In genomic region chr10:74425602-74426001, GRCh38 we compare ENCODE assay signal across 34 cellular contexts.
A peak's percentile ranks its signal among the peaks of the same experiment; 100 is the strongest.
DNase-seq lines count a peak whose midpoint lies in the region; ATAC-seq, FAIRE-seq and TF ChIP-seq lines count a peak whose summit lies in the region.
"Had no signal": no experiment of that assay in that cellular context is flagged by ENCODE, and none has a peak within 500 bp of the region (broad histone marks: within the 10 kb centered on the region; RNA-seq: fewer than 3 reads in every experiment).

No MANE protein-coding gene starts in this region.

- H4K20me1 ChIP-seq in IMR-90 (ENCODE audit: insufficient read depth, low read length) (no peaks in the 10 kb centered on the region), K562 (replicated peaks; ENCODE audit: control insufficient read depth, insufficient read depth, low read length) (no peaks in the 10 kb centered on the region), endothelial cell of umbilical vein (replicated peaks; ENCODE audit: control insufficient read depth, extremely low read depth, insufficient read depth, low read length) (no peaks in the 10 kb centered on the region)
- H4K20me1 ChIP-seq: BLaER1; BLaER1 treated with 17β-estradiol and CSF1 and Interleukin-3, amounts not matched to agents 10 nM and 100 nM had no signal

- CTCF ChIA-PET in A549 (lab: Yijun Ruan, JAX), result no interaction called here
- CTCF ChIA-PET in IMR-90 (lab: Yijun Ruan, JAX), result interaction anchor here (0.7 kb wide), 1 partner anchor 67 kb away, joined by 3 read pairs; no protein-coding TSS in a partner anchor
- CTCF ChIA-PET in K562 (lab: Yijun Ruan, JAX; ENCODE audit: low intra/inter-chr PET ratio), result no interaction called here
- CTCF ChIA-PET in endothelial cell of umbilical vein (lab: Charles Lee), result interaction anchor here (1.0 kb wide), 1 partner anchor 10 kb away, joined by 3 read pairs; no protein-coding TSS in a partner anchor

- H3K4me3 ChIP-seq in A549 (no peak overlapping the region), IMR-90 (ENCODE audit: insufficient read depth, low read depth, low read length) (no peak overlapping the region), K562 (no peak overlapping the region), endothelial cell of umbilical vein (replicated peaks in 1 of 3; ENCODE audit: insufficient read depth in 1 of 3, low read depth in 1 of 3, low read length in 3 of 3) (no peak overlapping the region), trophoblast cell (ENCODE audit: low read depth, low read length) (no peak overlapping the region)
- H3K4me3 ChIP-seq: BLaER1; BLaER1 treated with 17β-estradiol and CSF1 and Interleukin-3, amounts not matched to agents 10 nM and 100 nM had no signal

- H3K27me3 Mint-ChIP-seq in chondrocyte (ENCODE audit: low read depth), result no peaks in the 10 kb centered on the region
- H3K27me3 Mint-ChIP-seq: B cell; CD4-positive, alpha-beta memory T cell; CD4-positive, alpha-beta T cell; CD4-positive, CD25-positive, alpha-beta regulatory T cell; CD8-positive, alpha-beta memory T cell had no signal

- no peak overlapping the region for H4K12ac ChIP-seq in trophoblast cell (ENCODE audit: low read depth, low read length)

- H4K91ac ChIP-seq in IMR-90 (ENCODE audit: insufficient read depth, low read depth, low read length), result no peak overlapping the region
- no peak overlapping the region for H4K91ac ChIP-seq in trophoblast cell (ENCODE audit: low read depth, low read length)

- H3K56ac ChIP-seq in IMR-90 (ENCODE audit: extremely low read depth, insufficient read depth, low read length), result no peak overlapping the region

- TF ChIP-seq CTCF in A549 (IDR thresholded peaks at IDR 0.05) (no peak), IMR-90 (conservative IDR thresholded peaks at IDR 0.05; ENCODE audit: low read depth, low read length) (no peak), K562 (IDR thresholded peaks at IDR 0.05 in 2 of 3, conservative IDR thresholded peaks at IDR 0.05 in 1 of 3; ENCODE audit: insufficient read depth in 2 of 3, low read depth in 1 of 3, low read length in 3 of 3) (no peak), endothelial cell of umbilical vein (IDR thresholded peaks at IDR 0.05; ENCODE audit: extremely low read depth in 1 of 2, insufficient read depth in 1 of 2, low read depth in 1 of 2, low read length in 2 of 2) (no peak), chondrocyte (IDR thresholded peaks at IDR 0.05) (no peak), D721Med (IDR thresholded peaks at IDR 0.05; ENCODE audit: insufficient read depth, missing control alignments) (no peak)

- H3K36me3 ChIP-seq in IMR-90 (ENCODE audit: control insufficient read depth, insufficient read depth, low read length) (no peaks in the 10 kb centered on the region), K562 (ENCODE audit: control insufficient read depth, insufficient read depth, low read length) (no peaks in the 10 kb centered on the region), endothelial cell of umbilical vein (ENCODE audit: control insufficient read depth in 2 of 2, extremely low read depth in 1 of 2, insufficient read depth in 2 of 2, low read length in 2 of 2) (no peaks in the 10 kb centered on the region), trophoblast cell (ENCODE audit: control insufficient read depth in 1 of 2, insufficient read depth in 2 of 2, low read length in 2 of 2) (no peaks in the 10 kb centered on the region)
- H3K36me3 ChIP-seq: BE2C had no signal

- H3K23ac ChIP-seq in IMR-90 (ENCODE audit: low read depth, low read length) (no peak overlapping the region), trophoblast cell (ENCODE audit: low read length) (no peak overlapping the region)

- H2BK5ac ChIP-seq in IMR-90 (ENCODE audit: low read depth, low read length, poor library complexity, severe bottlenecking) (no peak overlapping the region), trophoblast cell (ENCODE audit: low read depth, low read length, poor library complexity) (no peak overlapping the region)

- no peaks in the 10 kb centered on the region for H3K79me2 ChIP-seq in K562 (ENCODE audit: control insufficient read depth, insufficient read depth, low read length)
- peaks cover 4% of the 10 kb centered on the region for H3K79me2 ChIP-seq in endothelial cell of umbilical vein (ENCODE audit: control insufficient read depth, insufficient read depth, low read length)
- H3K79me2 ChIP-seq in trophoblast cell (ENCODE audit: control insufficient read depth, insufficient read depth, low read length, poor library complexity), result no peaks in the 10 kb centered on the region

- intact Hi-C loops in IMR-90 (cut with micrococcal nuclease), result no loop called here
- intact Hi-C loops in K562 (cut with micrococcal nuclease), result no loop called here
- intact Hi-C loops in endothelial cell of umbilical vein (cut with micrococcal nuclease), result no loop called here

- no peak for TF ChIP-seq RAD21 in A549 (conservative IDR thresholded peaks at IDR 0.05 in 1 of 2, IDR thresholded peaks at IDR 0.05 in 1 of 2)
- TF ChIP-seq RAD21 in IMR-90 (IDR thresholded peaks at IDR 0.05; ENCODE audit: low read length), result no peak
- no peak for TF ChIP-seq RAD21 in K562 (CRISPR knock-in tag; conservative IDR thresholded peaks at IDR 0.05 in 1 of 2, IDR thresholded peaks at IDR 0.05 in 1 of 2)

- no peak overlapping the region for H2AK9ac ChIP-seq in IMR-90 (replicated peaks; ENCODE audit: low read depth, low read length, poor library complexity)

- H2AFZ ChIP-seq in IMR-90 (replicated peaks; ENCODE audit: low read length, poor library complexity) (no peak overlapping the region), K562 (ENCODE audit: low read depth, low read length) (no peak overlapping the region), endothelial cell of umbilical vein (ENCODE audit: low read depth, low read length) (no peak overlapping the region), trophoblast cell (ENCODE audit: insufficient read depth, low read length, poor library complexity) (no peak overlapping the region)

- H3K27ac ChIP-seq in A549 (no peak overlapping the region), IMR-90 (ENCODE audit: insufficient read depth, low read length) (no peak overlapping the region), K562 (ENCODE audit: extremely low read depth, low read depth, low read length) (no peak overlapping the region), endothelial cell of umbilical vein (ENCODE audit: insufficient read depth, low read depth, low read length) (no peak overlapping the region), trophoblast cell (ENCODE audit: low read depth, low read length) (no peak overlapping the region)
- H3K27ac ChIP-seq: 22Rv1; BLaER1; BLaER1 treated with 17β-estradiol and CSF1 and Interleukin-3, amounts not matched to agents 10 nM and 100 nM; C4-2B had no signal

- in situ Hi-C loops in IMR-90 (cut with MboI; ENCODE audit: low sequenced_read_pairs), result no loop called here
- in situ Hi-C loops in K562 (cut with MboI), result no loop called here

- H2BK15ac ChIP-seq in IMR-90 (ENCODE audit: low read depth, low read length), result no peak overlapping the region

- no peak overlapping the region for H4K8ac ChIP-seq in IMR-90 (ENCODE audit: low read depth in 2 of 2, low read length in 2 of 2)
- no peak overlapping the region for H4K8ac ChIP-seq in trophoblast cell (ENCODE audit: low read depth, low read length)

- no peak overlapping the region for H2AK5ac ChIP-seq in IMR-90 (ENCODE audit: low read depth, low read length)
- H2AK5ac ChIP-seq in trophoblast cell (ENCODE audit: low read length), result no peak overlapping the region

- no peak overlapping the region for H3K4me3 Mint-ChIP-seq in chondrocyte (ENCODE audit: unreplicated experiment)
- H3K4me3 Mint-ChIP-seq: B cell; CD14-positive monocyte; CD4-positive, alpha-beta memory T cell; CD4-positive, alpha-beta T cell; CD4-positive, CD25-positive, alpha-beta regulatory T cell; CD8-positive, alpha-beta memory T cell; CD8-positive, alpha-beta T cell had no signal

- H3K4me1 ChIP-seq in A549 (no peaks in the 10 kb centered on the region), IMR-90 (ENCODE audit: control insufficient read depth, insufficient read depth, low read length) (no peaks in the 10 kb centered on the region), K562 (replicated peaks in 1 of 2; ENCODE audit: control insufficient read depth in 2 of 2, insufficient read depth in 2 of 2, low read length in 2 of 2) (no peaks in the 10 kb centered on the region), endothelial cell of umbilical vein (ENCODE audit: control insufficient read depth, extremely low read depth, insufficient read depth, low read length) (no peaks in the 10 kb centered on the region), trophoblast cell (ENCODE audit: control insufficient read depth in 1 of 2, insufficient read depth in 2 of 2, low read length in 2 of 2) (no peaks in the 10 kb centered on the region)
- H3K4me1 ChIP-seq: BLaER1; BLaER1 treated with 17β-estradiol and CSF1 and Interleukin-3, amounts not matched to agents 10 nM and 100 nM; Caco-2 had no signal

- H3K4me2 ChIP-seq in A549 (no peak overlapping the region), IMR-90 (ENCODE audit: low read depth, low read length) (no peak overlapping the region), K562 (ENCODE audit: insufficient read depth, low read length) (no peak overlapping the region), endothelial cell of umbilical vein (ENCODE audit: insufficient read depth, low read length) (no peak overlapping the region), trophoblast cell (ENCODE audit: low read length) (no peak overlapping the region)
- H3K4me2 ChIP-seq: BLaER1; BLaER1 treated with 17β-estradiol and CSF1 and Interleukin-3, amounts not matched to agents 10 nM and 100 nM had no signal

- dilution Hi-C loops in IMR-90 (cut with HindIII; ENCODE audit: low sequenced_read_pairs, unreplicated experiment), result no loop called here
- dilution Hi-C loops in endothelial cell of umbilical vein (cut with MboI; ENCODE audit: extremely low pct_ligation_motif_present, low sequenced_read_pairs), result no loop called here

- H3K4ac ChIP-seq in IMR-90 (ENCODE audit: low read depth, low read length) (no peak overlapping the region), trophoblast cell (ENCODE audit: low read depth, low read length) (no peak overlapping the region)

- H3K9me3 ChIP-seq in A549, result no peaks in the 10 kb centered on the region
- peaks cover 2% of the 10 kb centered on the region; the same call in 1 of the 2 replicates for H3K9me3 ChIP-seq in IMR-90 (ENCODE audit: control insufficient read depth, insufficient read depth, low read length)
- H3K9me3 ChIP-seq in K562 (replicated peaks; ENCODE audit: control insufficient read depth, insufficient read depth, low read depth, low read length), result no peaks in the 10 kb centered on the region
- H3K9me3 ChIP-seq in endothelial cell of umbilical vein (replicated peaks; ENCODE audit: control insufficient read depth, insufficient read depth, low read length), result no peaks in the 10 kb centered on the region
- H3K9me3 ChIP-seq in trophoblast cell (ENCODE audit: insufficient read depth, low read depth, low read length), result peaks cover 2% of the 10 kb centered on the region
- H3K9me3 ChIP-seq: BE2C, Caco-2 had no signal

- BruUV-seq in IMR-90 (replicated peaks; lab: Mats Ljungman, UMichigan), result no TSS peak
- no TSS peak for BruUV-seq in K562 (replicated peaks; lab: Mats Ljungman, UMichigan)
- BruUV-seq in endothelial cell of umbilical vein (replicated peaks; lab: Mats Ljungman, UMichigan), result no TSS peak

- H3K9me3 Mint-ChIP-seq in chondrocyte (ENCODE audit: low read depth), result peaks cover 7% of the 10 kb centered on the region
- H3K9me3 Mint-ChIP-seq: CD8-positive, alpha-beta memory T cell had no signal

- no peak overlapping the region for H4K5ac ChIP-seq in IMR-90 (ENCODE audit: low read depth, low read length)

- H3K36me3 Mint-ChIP-seq in chondrocyte (ENCODE audit: low read depth), result peaks cover 2% of the 10 kb centered on the region

- H3K27me3 ChIP-seq in IMR-90 (ENCODE audit: control insufficient read depth, insufficient read depth, low read length) (no peaks in the 10 kb centered on the region), K562 (ENCODE audit: control insufficient read depth in 2 of 2, insufficient read depth in 2 of 2, low read length in 2 of 2) (no peaks in the 10 kb centered on the region), endothelial cell of umbilical vein (ENCODE audit: control insufficient read depth in 2 of 2, insufficient read depth in 2 of 2, low read length in 2 of 2) (no peaks in the 10 kb centered on the region), trophoblast cell (ENCODE audit: insufficient read depth, low read length) (no peaks in the 10 kb centered on the region)
- H3K27me3 ChIP-seq: BE2C; BLaER1; BLaER1 treated with 17β-estradiol and CSF1 and Interleukin-3, amounts not matched to agents 10 nM and 100 nM had no signal

- no peak overlapping the region for H3K18ac ChIP-seq in IMR-90 (ENCODE audit: low read depth, low read length)
- H3K18ac ChIP-seq in trophoblast cell (ENCODE audit: low read length), result no peak overlapping the region

- H2BK120ac ChIP-seq in IMR-90 (ENCODE audit: low read depth, low read length) (no peak overlapping the region), trophoblast cell (ENCODE audit: insufficient read depth, low read length, poor library complexity) (no peak overlapping the region)

- peaks cover 9 to 10% of the 10 kb centered on the region in 2 experiments; a peak in 3 of 4 replicates for H3K79me1 ChIP-seq in IMR-90 (ENCODE audit: low read depth in 1 of 2, low read length in 2 of 2)
- no peaks in the 10 kb centered on the region for H3K79me1 ChIP-seq in trophoblast cell (ENCODE audit: low read length)

- TF ChIP-seq POLR2A in A549 (IDR thresholded peaks at IDR 0.05; ENCODE audit: low read length) (no peak), IMR-90 (IDR thresholded peaks at IDR 0.05; ENCODE audit: low read depth, low read length) (no peak), K562 (conservative IDR thresholded peaks at IDR 0.05) (no peak), endothelial cell of umbilical vein (IDR thresholded peaks at IDR 0.05; ENCODE audit: low read depth, low read length) (no peak)

- H2BK12ac ChIP-seq in trophoblast cell (ENCODE audit: low read length), result no peak overlapping the region

- 0 out of 2 replicates have a peak overlapping the region, but pooled peaks have one; percentile 66 for H3K14ac ChIP-seq in IMR-90 (replicated peaks; ENCODE audit: low read depth, low read length)
- H3K14ac ChIP-seq in trophoblast cell (ENCODE audit: low read length), result no peak overlapping the region

- ATAC-seq in A549 (no peak), IMR-90 (ENCODE audit: low read depth) (no peak), K562 (no peak), HG03565 (IDR thresholded peaks at IDR 0.05; ENCODE audit: unreplicated experiment) (no peak)
- ATAC-seq: CD8-positive, alpha-beta T cell had no signal

- H3K27ac Mint-ChIP-seq in chondrocyte (ENCODE audit: unreplicated experiment), result no peak overlapping the region
- H3K27ac Mint-ChIP-seq: B cell; CD14-positive monocyte; CD4-positive, alpha-beta T cell; CD4-positive, CD25-positive, alpha-beta regulatory T cell; CD8-positive, alpha-beta T cell had no signal

- DNase-seq in A549 (ENCODE audit: low read depth in 1 of 2, low spot score in 1 of 2) (no peak), IMR-90 (no peak), K562 (ENCODE audit: extremely low read depth in 1 of 4, low spot score in 3 of 4) (no peak), endothelial cell of umbilical vein (ENCODE audit: low read depth, low spot score) (no peak), chondrocyte (ENCODE audit: low spot score) (no peak), D721Med (ENCODE audit: insufficient read length, low spot score) (no peak), trophoblast cell (no peak)
- DNase-seq: 8988T; ACHN; AML-193; BE2C; C1 segment of cervical spinal cord; Caco-2; Calu3; CD4-positive, alpha-beta memory T cell; CD4-positive, alpha-beta T cell; CD4-positive, CD25-positive, alpha-beta regulatory T cell; CD8-positive, alpha-beta memory T cell; CD8-positive, alpha-beta T cell; COR-L47; DMS 273 treated with DMSO at 0.1 percent for 48 hours; DMS153; DMS53; DMS79; DMS79 treated with DMSO at 0.1 percent for 48 hours; DND-41; EL had no signal

- H3K4me1 Mint-ChIP-seq in chondrocyte (ENCODE audit: low read depth), result no peaks in the 10 kb centered on the region
- H3K4me1 Mint-ChIP-seq: CD14-positive monocyte had no signal

- FAIRE-seq in A549 (lab: Jason Lieb, UNC) (no peak), K562 (lab: Jason Lieb, UNC) (no peak), endothelial cell of umbilical vein (lab: Jason Lieb, UNC) (peak; percentile 12), D721Med (lab: Jason Lieb, UNC) (no peak)

- POLR2A ChIA-PET in A549 (lab: Yijun Ruan, JAX), result no interaction called here
- POLR2A ChIA-PET in IMR-90 (lab: Charles Lee; ENCODE audit: unreplicated experiment), result no interaction called here
- POLR2A ChIA-PET in K562 (lab: Yijun Ruan, JAX), result interaction anchor here (0.6 to 0.9 kb wide), 2 partner anchors 9 kb away, joined by 3 to 6 read pairs; no protein-coding TSS in a partner anchor
- POLR2A ChIA-PET in endothelial cell of umbilical vein (lab: Charles Lee), result interaction anchor here (0.7 kb wide), 1 partner anchor 78 kb away, joined by 6 read pairs; no protein-coding TSS in a partner anchor

- no peak for TF ChIP-seq EP300 in A549 (IDR thresholded peaks at IDR 0.05)
- TF ChIP-seq EP300 in K562 (IDR thresholded peaks at IDR 0.05; ENCODE audit: low read length), result no peak

- H3K9ac ChIP-seq in IMR-90 (ENCODE audit: low read depth, low read length) (no peak overlapping the region), K562 (ENCODE audit: insufficient read depth in 1 of 2, low read depth in 2 of 2, low read length in 2 of 2) (no peak overlapping the region), endothelial cell of umbilical vein (replicated peaks; ENCODE audit: extremely low read depth, insufficient read depth, low read length) (no peak overlapping the region), trophoblast cell (ENCODE audit: low read length) (no peak overlapping the region)
- H3K9ac ChIP-seq: BLaER1; BLaER1 treated with 17β-estradiol and CSF1 and Interleukin-3, amounts not matched to agents 10 nM and 100 nM had no signal

- H3K9me1 ChIP-seq in IMR-90 (ENCODE audit: insufficient read depth, low read length) (peaks cover 4% of the 10 kb centered on the region; the same call in 1 of the 2 replicates), K562 (ENCODE audit: control insufficient read depth, insufficient read depth, low read length) (no peaks in the 10 kb centered on the region), endothelial cell of umbilical vein (replicated peaks; ENCODE audit: control insufficient read depth, extremely low read depth, insufficient read depth, low read length) (no peaks in the 10 kb centered on the region)

- H2BK20ac ChIP-seq in IMR-90 (ENCODE audit: low read depth, low read length), result no peak overlapping the region

Comparison
In these comparisons a context has a peak if more than half of its experiments do, and no peak if none do; other contexts are left out.
1. CTCF ChIA-PET loops: an anchor here in IMR-90 (0.7 kb wide) and endothelial cell of umbilical vein (1.0 kb wide); none called in A549 and K562.
2. POLR2A ChIA-PET loops: an anchor here in K562 (0.6 to 0.9 kb wide) and endothelial cell of umbilical vein (0.7 kb wide); none called in A549 and IMR-90.
3. Of the 35 proteins assayed by ChIP-seq in both K562 and A549: peak only in K562: none; only in A549: MAFK; in both: none; in neither: 34.